Comparison of ENCODE assay signal across 9 cellular contexts in the genomic region with DNA sequence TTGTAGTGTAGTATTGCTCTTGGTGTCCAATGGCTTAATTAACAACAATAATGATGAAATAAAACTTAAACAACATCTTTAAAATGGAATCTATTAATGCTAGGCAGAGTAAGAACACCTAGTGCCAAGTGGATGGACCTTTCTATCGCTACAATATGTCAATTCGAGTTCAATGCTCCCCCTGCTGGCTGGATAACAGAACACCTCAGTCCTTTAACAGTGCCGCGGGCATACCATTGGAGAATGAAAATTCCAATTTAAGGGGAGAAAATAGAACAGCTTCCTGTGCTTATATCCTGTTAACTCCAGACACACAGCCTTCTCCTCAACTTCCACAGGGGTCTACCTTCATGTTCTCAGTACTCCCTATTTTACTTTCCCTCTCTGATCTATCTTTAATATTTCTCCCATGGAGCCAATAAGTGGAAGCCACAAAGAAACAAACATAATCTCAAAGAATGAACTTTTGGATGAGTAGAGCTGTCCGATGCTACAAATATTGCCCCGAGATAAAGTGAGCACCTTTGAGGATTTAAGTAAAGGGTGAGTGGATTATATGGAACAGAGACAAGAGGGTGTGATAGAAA. TPM values are rescaled to one million over a fixed set of nuclear protein-coding genes. Genes with fewer than 3 reads are reported as not detected.
DNase-seq lines count a peak whose midpoint lies in the region; ATAC-seq and TF ChIP-seq lines count a peak whose summit lies in the region.
"Had no signal": no experiment of that assay in that cellular context is flagged by ENCODE, and none has a peak within 500 bp of the region (broad histone marks: within the 10 kb centered on the region; RNA-seq: fewer than 3 reads in every experiment).

No MANE protein-coding gene starts in this region.

- peaks cover 11 to 19% of the 10 kb centered on the region in 2 experiments for H3K4me1 Mint-ChIP-seq in H9

- H3K9ac ChIP-seq in H9 (ENCODE audit: extremely low read depth, insufficient read length, low read length) (no peak overlapping the region), smooth muscle cell (ENCODE audit: low read depth) (no peak overlapping the region)

- H3K27ac Mint-ChIP-seq in H9, result no peak overlapping the region; a peak in 1 of 7 replicates

- H3K23me2 ChIP-seq in H9 (ENCODE audit: insufficient read length, low read depth, low read length, poor library complexity, severe bottlenecking), result no peaks in the 10 kb centered on the region

- H3K23ac ChIP-seq in H9 (ENCODE audit: insufficient read length, low read depth, low read length), result no peak overlapping the region

- no peaks in the 10 kb centered on the region for H3K4me1 ChIP-seq in H9 (ENCODE audit: insufficient read depth, low read length)
- peaks cover 2% of the 10 kb centered on the region for H3K4me1 ChIP-seq in right cardiac atrium (ENCODE audit: control insufficient read depth, insufficient read depth, low read length)
- peaks cover 18% of the 10 kb centered on the region for H3K4me1 ChIP-seq in smooth muscle cell (ENCODE audit: low read depth)

- H2AFZ ChIP-seq in H9 (ENCODE audit: low read length), result no peak overlapping the region
- H2AFZ ChIP-seq in smooth muscle cell (ENCODE audit: low read depth), result peak overlapping the region; percentile 55

- intact Hi-C loops in right cardiac atrium (cut with DNase I), result loop anchor here in 2 of 4 donors (5.0 to 10.0 kb wide), 2 partner anchors 141 to 144 kb away; no protein-coding TSS in a partner anchor

- H3K4ac ChIP-seq in H9 (ENCODE audit: low read depth, low read length), result no peak overlapping the region

- H3K79me1 ChIP-seq in H9 (ENCODE audit: insufficient read depth, low read depth, low read length, poor library complexity, severe bottlenecking), result no peaks in the 10 kb centered on the region

- no peak overlapping the region for H4K5ac ChIP-seq in H9 (ENCODE audit: insufficient read length, low read depth, low read length)

- H3K9me3 ChIP-seq in H9 (ENCODE audit: control insufficient read depth, low read depth, low read length), result no peaks in the 10 kb centered on the region
- H3K9me3 ChIP-seq in right cardiac atrium (ENCODE audit: control insufficient read depth, low read length), result no peaks in the 10 kb centered on the region
- H3K9me3 ChIP-seq in smooth muscle cell (replicated peaks; ENCODE audit: low read depth), result no peaks in the 10 kb centered on the region
- H3K9me3 ChIP-seq: neutrophil had no signal

- H4K20me1 ChIP-seq in H9 (ENCODE audit: control insufficient read depth, insufficient read depth, insufficient read length) (no peaks in the 10 kb centered on the region), smooth muscle cell (ENCODE audit: low read depth) (peaks cover 14% of the 10 kb centered on the region)

- H3K36me3 ChIP-seq in smooth muscle cell (ENCODE audit: low read depth), result no peaks in the 10 kb centered on the region
- H3K36me3 ChIP-seq: neutrophil had no signal

- H3K27ac ChIP-seq in H9 (ENCODE audit: insufficient read length, low read depth, low read length) (no peak overlapping the region), right cardiac atrium (ENCODE audit: low read length) (no peak overlapping the region), smooth muscle cell (ENCODE audit: low read depth) (no peak overlapping the region)
- H3K27ac ChIP-seq: neutrophil had no signal

- no CpG with 5 or more reads among the region's 6 CpGs for WGBS in H9 (ENCODE audit: extremely low coverage, insufficient read length, low lambda C conversion rate)
- WGBS in right cardiac atrium, result 12% methylated on average over 6 of the region's 6 CpGs
- whole genome bisulfite sequencing in smooth muscle cell (ENCODE audit: low lambda C conversion rate), result 17% methylated on average over 6 of the region's 6 CpGs

- H3K79me2 ChIP-seq in H9 (ENCODE audit: insufficient read depth, low read length) (no peaks in the 10 kb centered on the region), smooth muscle cell (ENCODE audit: low read depth) (no peaks in the 10 kb centered on the region)

- H4K8ac ChIP-seq in H9 (replicated peaks; ENCODE audit: insufficient read length, low read depth, low read length), result no peak overlapping the region

- peak; percentile 81 to 86 for ATAC-seq in right cardiac atrium

- H4K91ac ChIP-seq in H9 (ENCODE audit: insufficient read length, low read depth, low read length), result no peak overlapping the region

- H3K9me3 Mint-ChIP-seq in H9, result no peaks in the 10 kb centered on the region

- H3K14ac ChIP-seq in H9 (ENCODE audit: insufficient read depth, low read length), result no peak overlapping the region

- H2BK5ac ChIP-seq in H9 (ENCODE audit: insufficient read length, low read length), result no peak overlapping the region

- H3K27me3 Mint-ChIP-seq in H9 (ENCODE audit: low read depth), result no peaks in the 10 kb centered on the region

- H3K4me3 Mint-ChIP-seq in H9, result no peak overlapping the region

- H2BK120ac ChIP-seq in H9 (ENCODE audit: low read depth, low read length, poor library complexity, severe bottlenecking), result no peak overlapping the region

- TF ChIP-seq CTCF in GM12873 (IDR thresholded peaks at IDR 0.05; ENCODE audit: insufficient read depth, low read depth, low read length, missing control alignments) (peak; percentile 77), H9 (conservative IDR thresholded peaks at IDR 0.05) (peak; percentile 89), LNCaP clone FGC (IDR thresholded peaks at IDR 0.05; ENCODE audit: control insufficient read depth, extremely low read depth, insufficient read depth) (peak; percentile 89), smooth muscle cell (IDR thresholded peaks at IDR 0.05; ENCODE audit: borderline replicate concordance, insufficient read depth, poor library complexity, severe bottlenecking) (peak; percentile 78)

- no peak overlapping the region for H3T11ph ChIP-seq in H9 (ENCODE audit: low read length)

- H2BK15ac ChIP-seq in H9 (ENCODE audit: low read depth, low read length), result no peak overlapping the region

- no peak overlapping the region for H2AK5ac ChIP-seq in H9 (ENCODE audit: insufficient read length, low read length)

- H3K4me2 ChIP-seq in H9 (ENCODE audit: insufficient read depth, insufficient read length, low read length) (no peak overlapping the region), smooth muscle cell (peak overlapping the region; percentile 57)

- no peak overlapping the region for H3K56ac ChIP-seq in H9 (ENCODE audit: insufficient read length, low read depth, low read length)

- H3K36me3 Mint-ChIP-seq in H9 (ENCODE audit: insufficient read depth in 1 of 3, low read depth in 3 of 3), result no peaks in the 10 kb centered on the region

- no peak overlapping the region for H3K4me3 ChIP-seq in LNCaP clone FGC (ENCODE audit: low read depth, low read length)
- no peak overlapping the region for H3K4me3 ChIP-seq in right cardiac atrium (ENCODE audit: low read length)
- no peak overlapping the region for H3K4me3 ChIP-seq in smooth muscle cell

- H3K27me3 ChIP-seq in H9 (ENCODE audit: insufficient read depth, low read length) (no peaks in the 10 kb centered on the region), right cardiac atrium (ENCODE audit: control insufficient read depth, insufficient read depth) (no peaks in the 10 kb centered on the region), smooth muscle cell (ENCODE audit: low read depth) (no peaks in the 10 kb centered on the region)

- peak; percentile 60 for DNase-seq in H9
- peak; percentile 18 for DNase-seq in LNCaP clone FGC (ENCODE audit: low read depth)
- DNase-seq in SKM-1 (lab: John Stamatoyannopoulos, UW; ENCODE audit: unreplicated experiment), result peak; percentile 3
- DNase-seq in amniotic stem cell (lab: John Stamatoyannopoulos, UW), result peak; percentile 88
- peak in 2 of 3 donors; percentile 59 to 60 for DNase-seq in right cardiac atrium
- DNase-seq in smooth muscle cell (lab: John Stamatoyannopoulos, UW; ENCODE audit: unreplicated experiment), result no peak
- no peak for DNase-seq in DMS153 treated with DMSO at 0.1 percent for 48 hours (lab: John Stamatoyannopoulos, UW; ENCODE audit: unreplicated experiment)

- no peak overlapping the region for H2BK12ac ChIP-seq in H9 (ENCODE audit: insufficient read length, low read depth, low read length)

- no peak overlapping the region for H3K18ac ChIP-seq in H9 (ENCODE audit: insufficient read length, low read depth, low read length)

- peaks cover 14% of the 10 kb centered on the region for H3F3A ChIP-seq in smooth muscle cell (ENCODE audit: low read depth)

- H2BK20ac ChIP-seq in H9 (ENCODE audit: low read depth, low read length, poor library complexity, severe bottlenecking), result no peak overlapping the region

RNA-seq across cellular contexts. Expression of gene COL1A2, which starts 41.4 kb away (rescaled TPM):
- total RNA-seq in H9 (2021), result 42.1 and 42.8 TPM in 2 replicates
- total RNA-seq in right cardiac atrium, result 100 to 1,000 TPM; 127 to 259 (median 202) TPM
- polyA plus RNA-seq in right cardiac atrium, result 115 TPM
- total RNA-seq in smooth muscle cell, result 4,221 and 4,749 TPM in 2 replicates
- polyA plus RNA-seq in smooth muscle cell, result 7,069 and 10,006 TPM in 2 replicates

Comparison
In these comparisons a context has a peak if more than half of its experiments do, and no peak if none do; other contexts are left out.
1. DNase-seq: peak in H9 (single experiment), LNCaP clone FGC (single experiment), SKM-1 (single experiment), amniotic stem cell (single experiment) and right cardiac atrium (2 of 3); none in smooth muscle cell (single experiment) and DMS153 treated with DMSO at 0.1 percent for 48 hours (single experiment).
2. RNA of gene COL1A2, which starts 41.4 kb away (total RNA-seq): 4,221 to 4,749 TPM in smooth muscle cell; 127 to 259 TPM in right cardiac atrium and 42.1 to 42.8 TPM in H9; every median in the first group is over 10 times any median in the second.
3. Peak in every context shown above with its lines, with median percentiles within 50 percentile points of each other: CTCF ChIP-seq.